In the genomic region with DNA sequence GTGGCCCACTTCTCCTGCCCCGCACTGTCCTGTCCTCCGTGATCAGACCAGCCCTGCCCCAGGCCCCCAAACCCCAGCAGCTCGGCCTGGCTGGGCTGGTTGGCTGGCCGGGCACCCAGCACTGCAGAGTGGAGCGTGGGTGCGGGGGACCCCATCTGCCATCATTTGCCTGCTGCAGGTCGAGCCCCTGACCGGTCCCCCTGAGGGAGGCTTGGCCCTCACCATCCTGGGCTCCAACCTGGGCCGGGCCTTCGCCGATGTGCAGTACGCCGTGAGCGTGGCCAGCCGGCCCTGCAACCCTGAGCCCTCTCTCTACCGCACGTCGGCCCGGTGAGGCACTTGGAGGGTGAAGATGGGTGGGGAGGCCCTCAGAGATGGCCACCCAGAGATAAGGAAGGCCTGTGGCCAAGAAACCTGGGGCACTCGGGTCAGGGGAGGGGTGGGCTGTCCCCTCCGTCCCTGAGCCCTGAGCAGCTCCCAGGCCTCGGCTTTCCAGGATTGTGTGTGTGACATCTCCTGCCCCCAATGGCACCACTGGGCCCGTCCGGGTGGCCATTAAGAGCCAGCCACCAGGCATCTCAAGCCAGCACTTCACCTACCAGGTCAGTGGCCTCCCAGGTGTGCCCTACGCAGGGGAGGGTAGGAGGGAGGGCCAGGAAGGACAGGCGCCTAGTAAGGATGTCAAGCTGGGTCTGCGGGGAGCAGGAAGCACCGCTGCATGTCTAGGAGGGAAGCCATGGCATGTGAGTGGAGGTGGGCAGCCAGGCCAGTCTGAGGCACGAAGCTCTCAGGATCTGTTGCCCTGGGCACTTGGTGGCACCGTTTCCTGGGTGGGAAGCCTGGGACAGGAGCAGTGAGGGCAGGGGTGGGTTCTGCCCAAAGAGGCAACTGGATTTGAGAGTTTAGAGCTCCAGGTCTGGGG, we compare ENCODE assay signal across 18 cellular contexts. TPM values are rescaled to one million over a fixed set of nuclear protein-coding genes. Genes with fewer than 3 reads are reported as not detected.
A peak's percentile ranks its signal among the peaks of the same experiment; 100 is the strongest.
DNase-seq lines count a peak whose midpoint lies in the region; ATAC-seq and TF ChIP-seq lines count a peak whose summit lies in the region.
"Had no signal": no experiment of that assay in that cellular context is flagged by ENCODE, and none has a peak within 500 bp of the region (broad histone marks: within the 10 kb centered on the region; RNA-seq: fewer than 3 reads in every experiment).

No MANE protein-coding gene starts in this region.

- no peaks in the 10 kb centered on the region for H3K9me3 ChIP-seq in WERI-Rb-1 (ENCODE audit: severe bottlenecking)

- DNase-seq in activated effector memory CD4-positive, alpha-beta T cell treated with anti-CD3 and anti-CD28 coated beads, Interleukin-2, amount 50 U/mL, for 16 hours: peak; percentile 56
- DNase-seq in activated effector memory CD4-positive, alpha-beta T cell treated with Interleukin-2 at 50 U/mL for 16 hours: no peak
- DNase-seq in GM06990 (ENCODE audit: extremely low read depth, insufficient read length): peak; percentile 4
- peak; percentile 65 for DNase-seq in coronary artery (ENCODE audit: low spot score)
- DNase-seq in posterior vena cava (ENCODE audit: low spot score): peak; percentile 78
- DNase-seq in WERI-Rb-1: no peak
- no peak for DNase-seq in ureter (ENCODE audit: low spot score)
- DNase-seq: DMS153, EL, HCEC 1CT, NCI-H1417, NCI-H1930, NCI-H446 treated with DMSO at 0.1 percent for 48 hours, OCI-M1 had no signal

- H3K4me3 ChIP-seq in GM06990 (replicated peaks; ENCODE audit: low read depth, low read length): no peak overlapping the region
- no peak overlapping the region for H3K4me3 ChIP-seq in coronary artery
- H3K4me3 ChIP-seq in WERI-Rb-1 (ENCODE audit: low read depth, low read length): no peak overlapping the region

- no peaks in the 10 kb centered on the region for H3K27me3 ChIP-seq in GM06990 (replicated peaks; ENCODE audit: control insufficient read depth, insufficient read depth, low read length)
- peaks cover 25% of the 10 kb centered on the region for H3K27me3 ChIP-seq in WERI-Rb-1 (ENCODE audit: insufficient read depth, low read depth, severe bottlenecking)

- no peak overlapping the region for H3K27ac ChIP-seq in coronary artery
- no peak overlapping the region for H3K27ac ChIP-seq in WERI-Rb-1
- H3K27ac ChIP-seq: C4-2B had no signal

- no peak for ATAC-seq in HG03135 (IDR thresholded peaks at IDR 0.05; ENCODE audit: unreplicated experiment)

- H3K36me3 ChIP-seq in GM06990 (ENCODE audit: control insufficient read depth, insufficient read depth, low read length) (no peaks in the 10 kb centered on the region), WERI-Rb-1 (no peaks in the 10 kb centered on the region)

- intact Hi-C loops in posterior vena cava (cut with DNase I): no loop called here

- TF ChIP-seq CTCF in GM06990 (IDR thresholded peaks at IDR 0.05; ENCODE audit: insufficient read depth, low read length, poor library complexity, severe bottlenecking): no peak
- no peak for TF ChIP-seq CTCF in coronary artery (IDR thresholded peaks at IDR 0.05)
- no peak for TF ChIP-seq CTCF in WERI-Rb-1 (IDR thresholded peaks at IDR 0.05; ENCODE audit: low read depth, low read length)

RNA-seq across cellular contexts. Expression of a gene that starts 7.9 kb away (rescaled TPM):
- total RNA-seq in posterior vena cava (10 to 100 TPM; 16.8 to 19.1 TPM), ureter (42.8 TPM)
- total RNA-seq: A673 had no signal

RNA-seq across cellular contexts. Expression of a gene that starts 8.9 kb away (rescaled TPM):
- 1 to 10 TPM; 5.4 to 9.8 TPM for total RNA-seq in posterior vena cava
- 2.7 TPM for total RNA-seq in ureter
- total RNA-seq: A673, HT1080 had no signal

RNA-seq across cellular contexts. Expression of a gene that starts 22.2 kb away (rescaled TPM):
- 10 to 100 TPM; 43.9 to 44.1 TPM for total RNA-seq in posterior vena cava
- total RNA-seq in ureter: 57.0 TPM

RNA-seq across cellular contexts. Expression of a gene that starts 22.5 kb away (rescaled TPM):
- 100 to 1,000 TPM; 164 to 225 TPM for total RNA-seq in posterior vena cava
- 253 TPM for total RNA-seq in ureter

RNA-seq across cellular contexts. Expression of a gene that starts 47.3 kb away (rescaled TPM):
- 10 to 100 TPM; 14.7 to 22.6 TPM for total RNA-seq in posterior vena cava
- total RNA-seq in ureter: 15.1 TPM

Comparison
In these comparisons a context has a peak if more than half of its experiments do, and no peak if none do; other contexts are left out.
1. DNase-seq: peak in activated effector memory CD4-positive, alpha-beta T cell treated with anti-CD3 and anti-CD28 coated beads, Interleukin-2, amount 50 U/mL, for 16 hours (single experiment), GM06990 (single experiment), coronary artery (single experiment) and posterior vena cava (single experiment); none in activated effector memory CD4-positive, alpha-beta T cell treated with Interleukin-2 at 50 U/mL for 16 hours (single experiment), WERI-Rb-1 (single experiment) and ureter (single experiment).